18 cellular contexts compared by ENCODE assay signal in genomic region chr1:212670882-212671281, GRCh38. TPM values are rescaled to one million over a fixed set of nuclear protein-coding genes. Genes with fewer than 3 reads are reported as not detected.
DNase-seq lines count a peak whose midpoint lies in the region; ATAC-seq, FAIRE-seq and TF ChIP-seq lines count a peak whose summit lies in the region.
"Had no signal": no experiment of that assay in that cellular context is flagged by ENCODE, and none has a peak within 500 bp of the region (broad histone marks: within the 10 kb centered on the region; RNA-seq: fewer than 3 reads in every experiment).

No MANE protein-coding gene starts in this region.

- H3K4me3 Mint-ChIP-seq in astrocyte (ENCODE audit: unreplicated experiment), result no peak overlapping the region
- H3K4me3 Mint-ChIP-seq in stimulated activated memory B cell treated with anti-CD40 and anti-IgM and Interleukin-4, amounts not matched to agents 10 μg/mL and 1 μg/mL and 100 μg/mL, for 72 hours, result peak overlapping the region; percentile 47
- H3K4me3 Mint-ChIP-seq: activated T-helper 1 cell treated with anti-CD3 and anti-CD28 coated beads, Interleukin-12 subunit alpha, Interleukin-12 subunit beta, Interleukin-2, Interleukin-4 antibody, amounts not matched to agents 30 ng/mL and 10 ng/mL and 1 ng/mL, durations not matched to agents 14 hours and 24 hours and 36 hours had no signal

- H3K4me1 Mint-ChIP-seq in astrocyte (ENCODE audit: low read depth, unreplicated experiment), result peaks cover 43% of the 10 kb centered on the region
- peaks cover 59% of the 10 kb centered on the region for H3K4me1 Mint-ChIP-seq in stimulated activated memory B cell treated with anti-CD40 and anti-IgM and Interleukin-4, amounts not matched to agents 10 μg/mL and 1 μg/mL and 100 μg/mL, for 72 hours

- peak overlapping the region; percentile 71 for H3K4me2 ChIP-seq in astrocyte (ENCODE audit: low read length)

- peak; percentile 28 for DNase-seq in right atrium auricular region (ENCODE audit: low spot score)
- no peak for DNase-seq in Right ventricle myocardium inferior (ENCODE audit: missing footprints)
- no peak for DNase-seq in astrocyte (ENCODE audit: low read depth)
- no peak for DNase-seq in activated naive CD4-positive, alpha-beta T cell treated with Interleukin-2 at 50 U/mL for 16 hours
- DNase-seq in DMS153 treated with DMSO at 0.1 percent for 48 hours (lab: John Stamatoyannopoulos, UW; ENCODE audit: unreplicated experiment), result no peak
- DNase-seq: activated CD4-positive, alpha-beta T cell treated with anti-CD3 and anti-CD28 coated beads for 4 hours; effector CD8-positive, alpha-beta T cell; stimulated activated CD8-positive, alpha-beta memory T cell treated with anti-CD3 and anti-CD28 coated beads, Interleukin-4, amount 100 ng/mL, for 48 hours had no signal

- H3K4me1 ChIP-seq in right atrium auricular region (peaks cover 0 to 21% of the 10 kb centered on the region in 2 donors), astrocyte (ENCODE audit: insufficient read depth, low read length) (peaks cover 32% of the 10 kb centered on the region), mesodermal cell (ENCODE audit: control insufficient read depth, insufficient read depth, low read length, poor library complexity, severe bottlenecking) (peaks cover 31% of the 10 kb centered on the region)

- no peaks in the 10 kb centered on the region for H3K79me2 ChIP-seq in astrocyte (ENCODE audit: insufficient read depth, low read length)

- no peak overlapping the region for H3K27ac ChIP-seq in right atrium auricular region
- H3K27ac ChIP-seq in astrocyte (ENCODE audit: low read depth, low read length), result no peak overlapping the region
- peak overlapping the region; percentile 73 for H3K27ac ChIP-seq in mesodermal cell (ENCODE audit: low read depth, low read length, severe bottlenecking)
- H3K27ac ChIP-seq: esophagus muscularis mucosa, gastrocnemius medialis, vagina had no signal

- no peak for FAIRE-seq in astrocyte (lab: Jason Lieb, UNC)
- FAIRE-seq: D721Med, islet of Langerhans had no signal

- TF ChIP-seq CTCF in right atrium auricular region (IDR thresholded peaks at IDR 0.05), result no peak
- TF ChIP-seq CTCF in astrocyte (IDR thresholded peaks at IDR 0.05; ENCODE audit: insufficient read depth, low read depth, low read length), result no peak

- H3K9ac ChIP-seq in astrocyte (ENCODE audit: low read length), result peak overlapping the region; percentile 12

- H2AFZ ChIP-seq in astrocyte (ENCODE audit: low read depth, low read length), result no peak overlapping the region

- ATAC-seq in Right ventricle myocardium inferior, result no peak
- no peak for ATAC-seq in stimulated activated memory B cell treated with anti-CD40 and anti-IgM and Interleukin-4, amounts not matched to agents 10 μg/mL and 1 μg/mL and 100 μg/mL, for 72 hours
- ATAC-seq in HG03460 (IDR thresholded peaks at IDR 0.05; ENCODE audit: unreplicated experiment), result no peak
- ATAC-seq: activated naive CD4-positive, alpha-beta T cell treated with anti-CD3 and anti-CD28 coated beads, Interleukin-2, amount 50 U/mL, for 72 hours; gastrocnemius medialis had no signal

- no peaks in the 10 kb centered on the region for H3K27me3 Mint-ChIP-seq in astrocyte (ENCODE audit: low read depth, unreplicated experiment)
- no peaks in the 10 kb centered on the region for H3K27me3 Mint-ChIP-seq in stimulated activated memory B cell treated with anti-CD40 and anti-IgM and Interleukin-4, amounts not matched to agents 10 μg/mL and 1 μg/mL and 100 μg/mL, for 72 hours

- peak overlapping the region; percentile 89 for H3K27ac Mint-ChIP-seq in astrocyte (ENCODE audit: unreplicated experiment)
- peak overlapping the region; percentile 83 for H3K27ac Mint-ChIP-seq in stimulated activated memory B cell treated with anti-CD40 and anti-IgM and Interleukin-4, amounts not matched to agents 10 μg/mL and 1 μg/mL and 100 μg/mL, for 72 hours
- H3K27ac Mint-ChIP-seq: activated naive CD4-positive, alpha-beta T cell treated with anti-CD3 and anti-CD28 coated beads, Interleukin-2, amount 50 U/mL, for 72 hours had no signal

- no peaks in the 10 kb centered on the region for H4K20me1 ChIP-seq in astrocyte (ENCODE audit: insufficient read depth, low read length)

- H3K9me3 Mint-ChIP-seq in astrocyte (ENCODE audit: unreplicated experiment), result no peaks in the 10 kb centered on the region
- H3K9me3 Mint-ChIP-seq in stimulated activated memory B cell treated with anti-CD40 and anti-IgM and Interleukin-4, amounts not matched to agents 10 μg/mL and 1 μg/mL and 100 μg/mL, for 72 hours, result no peaks in the 10 kb centered on the region
- H3K9me3 Mint-ChIP-seq: activated naive CD4-positive, alpha-beta T cell treated with anti-CD3 and anti-CD28 coated beads, Interleukin-2, amount 50 U/mL, for 72 hours; activated T-helper 1 cell treated with anti-CD3 and anti-CD28 coated beads, Interleukin-12 subunit alpha, Interleukin-12 subunit beta, Interleukin-2, Interleukin-4 antibody, amounts not matched to agents 30 ng/mL and 10 ng/mL and 1 ng/mL, durations not matched to agents 14 hours and 24 hours and 36 hours had no signal

- intact Hi-C loops in Right ventricle myocardium inferior (cut with DNase I), result no loop called here

- H3K27me3 ChIP-seq in right atrium auricular region (no peaks in the 10 kb centered on the region), astrocyte (ENCODE audit: insufficient read depth, low read length) (peaks cover 3% of the 10 kb centered on the region)
- H3K27me3 ChIP-seq: esophagus muscularis mucosa, vagina had no signal

- H3K36me3 Mint-ChIP-seq in astrocyte (ENCODE audit: low read depth, unreplicated experiment), result no peaks in the 10 kb centered on the region
- no peaks in the 10 kb centered on the region for H3K36me3 Mint-ChIP-seq in stimulated activated memory B cell treated with anti-CD40 and anti-IgM and Interleukin-4, amounts not matched to agents 10 μg/mL and 1 μg/mL and 100 μg/mL, for 72 hours
- H3K36me3 Mint-ChIP-seq: activated naive CD4-positive, alpha-beta T cell treated with anti-CD3 and anti-CD28 coated beads, Interleukin-2, amount 50 U/mL, for 72 hours had no signal

- H3K4me3 ChIP-seq in right atrium auricular region, result no peak overlapping the region
- H3K4me3 ChIP-seq in astrocyte (ENCODE audit: insufficient read depth, low read depth, low read length), result no peak overlapping the region
- H3K4me3 ChIP-seq in mesodermal cell (ENCODE audit: extremely low read depth, insufficient read depth, low read length, poor library complexity, severe bottlenecking), result no peak overlapping the region
- H3K4me3 ChIP-seq: esophagus muscularis mucosa, gastrocnemius medialis, vagina had no signal

- H3K36me3 ChIP-seq in right atrium auricular region (no peaks in the 10 kb centered on the region), astrocyte (ENCODE audit: insufficient read depth, low read length) (no peaks in the 10 kb centered on the region), mesodermal cell (ENCODE audit: control insufficient read depth, insufficient read depth, low read length) (no peaks in the 10 kb centered on the region)
- H3K36me3 ChIP-seq: esophagus muscularis mucosa, gastrocnemius medialis, vagina had no signal

- H3K9me3 ChIP-seq in right atrium auricular region (no peaks in the 10 kb centered on the region), astrocyte (ENCODE audit: insufficient read depth, low read depth, low read length) (no peaks in the 10 kb centered on the region), mesodermal cell (ENCODE audit: control insufficient read depth, low read length) (no peaks in the 10 kb centered on the region)
- H3K9me3 ChIP-seq: esophagus muscularis mucosa, gastrocnemius medialis, vagina had no signal

RNA-seq across cellular contexts. Expression of gene BATF3, which starts 28.8 kb away (rescaled TPM):
- total RNA-seq in right atrium auricular region (1 to 10 TPM in 1 of 2 donors, under 1 TPM in 1; 0.96 to 3.3 TPM), Right ventricle myocardium inferior (1.2 TPM), astrocyte (1.9 and 2.5 TPM in 2 replicates)
- 4.3 TPM for polyA plus RNA-seq in mesodermal cell (2013, experiment 1 of 2)
- 3.1 TPM for polyA plus RNA-seq in mesodermal cell (2013, experiment 2 of 2)
